11 cellular contexts compared by ENCODE assay signal in the genomic region with DNA sequence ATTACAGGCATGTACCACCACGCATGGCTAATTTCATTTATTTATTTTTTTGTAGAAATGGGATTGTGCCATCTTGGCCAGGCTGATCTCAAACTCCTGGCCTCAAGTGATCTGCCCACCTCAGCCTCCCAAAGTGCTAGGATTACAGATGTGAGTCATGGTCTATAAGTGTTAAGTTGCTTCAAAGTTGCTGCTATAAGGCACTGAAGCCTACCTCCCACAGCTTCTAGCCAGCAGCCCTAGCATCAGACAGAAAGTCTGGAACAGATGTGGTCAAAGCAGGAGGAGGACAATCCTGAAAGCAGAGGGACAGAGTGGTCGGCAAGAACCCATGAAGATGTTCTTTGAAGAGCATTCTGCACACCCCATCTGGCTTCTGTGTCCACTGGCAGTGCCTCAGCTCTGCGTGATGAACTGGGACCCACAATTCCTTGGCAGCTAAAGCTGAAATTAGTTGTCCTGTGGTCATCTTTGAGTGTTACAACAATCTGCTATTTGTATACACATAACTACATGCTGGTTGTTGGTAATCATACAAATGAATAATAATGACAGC. TPM values are rescaled to one million over a fixed set of nuclear protein-coding genes. Genes with fewer than 3 reads are reported as not detected.
DNase-seq lines count a peak whose midpoint lies in the region; ATAC-seq and TF ChIP-seq lines count a peak whose summit lies in the region.
"Had no signal": no experiment of that assay in that cellular context is flagged by ENCODE, and none has a peak within 500 bp of the region (broad histone marks: within the 10 kb centered on the region; RNA-seq: fewer than 3 reads in every experiment).

No MANE protein-coding gene starts in this region.

- no peak for DNase-seq in activated CD4-positive, alpha-beta T cell treated with anti-CD3 and anti-CD28 coated beads, Interleukin-2, amount 10 ng/mL, durations not matched to agents 7 days and 5 days
- no peak for DNase-seq in activated CD4-positive, alpha-beta T cell treated with anti-CD3 and anti-CD28 coated beads for 1 hour
- peak; percentile 46 for DNase-seq in fibroblast of the conjunctiva (ENCODE audit: low read depth)
- no peak for DNase-seq in HEK293T (ENCODE audit: extremely low spot score)
- DNase-seq: activated T-cell treated with anti-CD3 and anti-CD28 coated beads, Interleukin-2, amount 50 U/mL, for 1 hour; effector CD4-positive, alpha-beta T cell; kidney had no signal

- peak; percentile 10 for ATAC-seq in SK-N-SH treated with all-trans-retinoic acid at 6 μM for 48 hours
- no peak for ATAC-seq in stimulated activated memory B cell treated with anti-CD40 and anti-IgM and Interleukin-4, amounts not matched to agents 10 μg/mL and 1 μg/mL and 100 μg/mL, for 72 hours
- ATAC-seq in HG03439 (IDR thresholded peaks at IDR 0.05; ENCODE audit: unreplicated experiment): no peak
- no peak for ATAC-seq in GM21515 (IDR thresholded peaks at IDR 0.05; ENCODE audit: unreplicated experiment)

- H3K36me3 Mint-ChIP-seq in activated CD4-positive, alpha-beta T cell treated with anti-CD3 and anti-CD28 coated beads, Interleukin-2, amount 10 ng/mL, durations not matched to agents 7 days and 5 days (ENCODE audit: low read depth): peaks cover 44% of the 10 kb centered on the region
- peaks cover 53% of the 10 kb centered on the region for H3K36me3 Mint-ChIP-seq in stimulated activated memory B cell treated with anti-CD40 and anti-IgM and Interleukin-4, amounts not matched to agents 10 μg/mL and 1 μg/mL and 100 μg/mL, for 72 hours

- peak overlapping the region; percentile 68 for H3K27ac Mint-ChIP-seq in activated CD4-positive, alpha-beta T cell treated with anti-CD3 and anti-CD28 coated beads, Interleukin-2, amount 10 ng/mL, durations not matched to agents 7 days and 5 days
- H3K27ac Mint-ChIP-seq in stimulated activated memory B cell treated with anti-CD40 and anti-IgM and Interleukin-4, amounts not matched to agents 10 μg/mL and 1 μg/mL and 100 μg/mL, for 72 hours: peak overlapping the region; percentile 90

- H3K4me1 Mint-ChIP-seq in activated CD4-positive, alpha-beta T cell treated with anti-CD3 and anti-CD28 coated beads, Interleukin-2, amount 10 ng/mL, durations not matched to agents 7 days and 5 days: peaks cover 76% of the 10 kb centered on the region
- peaks cover 84% of the 10 kb centered on the region for H3K4me1 Mint-ChIP-seq in stimulated activated memory B cell treated with anti-CD40 and anti-IgM and Interleukin-4, amounts not matched to agents 10 μg/mL and 1 μg/mL and 100 μg/mL, for 72 hours

- CTCF ChIA-PET in activated CD4-positive, alpha-beta T cell treated with anti-CD3 and anti-CD28 coated beads, Interleukin-2, amount 10 ng/mL, durations not matched to agents 7 days and 5 days (lab: Charles Lee): interaction anchor here (0.6 to 1.6 kb wide), 4 partner anchors 11 to 108 kb away, joined by 3 to 5 read pairs (median 4); no protein-coding TSS in a partner anchor
- CTCF ChIA-PET in HEK293T (lab: Yijun Ruan, JAX): interaction anchor here (1.2 kb wide), 1 partner anchor 11 kb away, joined by 10 read pairs; the partner anchor contains the start of gene MAP3K14

- POLR2A ChIA-PET in activated CD4-positive, alpha-beta T cell treated with anti-CD3 and anti-CD28 coated beads, Interleukin-2, amount 10 ng/mL, durations not matched to agents 7 days and 5 days (lab: Charles Lee): no interaction called here
- POLR2A ChIA-PET in HEK293T (lab: Yijun Ruan, JAX): interaction anchor here (3.9 kb wide), 1 partner anchor 11 kb away, joined by 26 read pairs; the partner anchor contains the start of gene MAP3K14

- H3K27me3 Mint-ChIP-seq in activated CD4-positive, alpha-beta T cell treated with anti-CD3 and anti-CD28 coated beads, Interleukin-2, amount 10 ng/mL, durations not matched to agents 7 days and 5 days: no peaks in the 10 kb centered on the region
- no peaks in the 10 kb centered on the region for H3K27me3 Mint-ChIP-seq in stimulated activated memory B cell treated with anti-CD40 and anti-IgM and Interleukin-4, amounts not matched to agents 10 μg/mL and 1 μg/mL and 100 μg/mL, for 72 hours

- no peak overlapping the region for H3K4me3 Mint-ChIP-seq in activated CD4-positive, alpha-beta T cell treated with anti-CD3 and anti-CD28 coated beads, Interleukin-2, amount 10 ng/mL, durations not matched to agents 7 days and 5 days
- no peak overlapping the region for H3K4me3 Mint-ChIP-seq in stimulated activated memory B cell treated with anti-CD40 and anti-IgM and Interleukin-4, amounts not matched to agents 10 μg/mL and 1 μg/mL and 100 μg/mL, for 72 hours

- no peaks in the 10 kb centered on the region for H3K9me3 Mint-ChIP-seq in activated CD4-positive, alpha-beta T cell treated with anti-CD3 and anti-CD28 coated beads, Interleukin-2, amount 10 ng/mL, durations not matched to agents 7 days and 5 days
- no peaks in the 10 kb centered on the region for H3K9me3 Mint-ChIP-seq in stimulated activated memory B cell treated with anti-CD40 and anti-IgM and Interleukin-4, amounts not matched to agents 10 μg/mL and 1 μg/mL and 100 μg/mL, for 72 hours

TF ChIP-seq in SK-N-SH treated with all-trans-retinoic acid at 6 μM for 48 hours, 23 proteins besides CTCF, POLR2A, EP300 and RAD21 (continues in another document):
- TF ChIP-seq RARB (CRISPR knock-in tag; IDR thresholded peaks at IDR 0.05) (no peak), ESRRG (CRISPR knock-in tag; IDR thresholded peaks at IDR 0.05) (no peak), ZNF70 (CRISPR knock-in tag; IDR thresholded peaks at IDR 0.05) (no peak), ZFP3 (CRISPR knock-in tag; IDR thresholded peaks at IDR 0.05) (no peak)
- TF ChIP-seq, protein P1, sequence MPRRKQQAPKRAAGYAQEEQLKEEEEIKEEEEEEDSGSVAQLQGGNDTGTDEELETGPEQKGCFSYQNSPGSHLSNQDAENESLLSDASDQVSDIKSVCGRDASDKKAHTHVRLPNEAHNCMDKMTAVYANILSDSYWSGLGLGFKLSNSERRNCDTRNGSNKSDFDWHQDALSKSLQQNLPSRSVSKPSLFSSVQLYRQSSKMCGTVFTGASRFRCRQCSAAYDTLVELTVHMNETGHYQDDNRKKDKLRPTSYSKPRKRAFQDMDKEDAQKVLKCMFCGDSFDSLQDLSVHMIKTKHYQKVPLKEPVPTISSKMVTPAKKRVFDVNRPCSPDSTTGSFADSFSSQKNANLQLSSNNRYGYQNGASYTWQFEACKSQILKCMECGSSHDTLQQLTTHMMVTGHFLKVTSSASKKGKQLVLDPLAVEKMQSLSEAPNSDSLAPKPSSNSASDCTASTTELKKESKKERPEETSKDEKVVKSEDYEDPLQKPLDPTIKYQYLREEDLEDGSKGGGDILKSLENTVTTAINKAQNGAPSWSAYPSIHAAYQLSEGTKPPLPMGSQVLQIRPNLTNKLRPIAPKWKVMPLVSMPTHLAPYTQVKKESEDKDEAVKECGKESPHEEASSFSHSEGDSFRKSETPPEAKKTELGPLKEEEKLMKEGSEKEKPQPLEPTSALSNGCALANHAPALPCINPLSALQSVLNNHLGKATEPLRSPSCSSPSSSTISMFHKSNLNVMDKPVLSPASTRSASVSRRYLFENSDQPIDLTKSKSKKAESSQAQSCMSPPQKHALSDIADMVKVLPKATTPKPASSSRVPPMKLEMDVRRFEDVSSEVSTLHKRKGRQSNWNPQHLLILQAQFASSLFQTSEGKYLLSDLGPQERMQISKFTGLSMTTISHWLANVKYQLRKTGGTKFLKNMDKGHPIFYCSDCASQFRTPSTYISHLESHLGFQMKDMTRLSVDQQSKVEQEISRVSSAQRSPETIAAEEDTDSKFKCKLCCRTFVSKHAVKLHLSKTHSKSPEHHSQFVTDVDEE (CRISPR knock-in tag; IDR thresholded peaks at IDR 0.05): no peak

TF ChIP-seq in HEK293T, 16 proteins besides CTCF, POLR2A, EP300 and RAD21:
- TF ChIP-seq ZNF384 (IDR thresholded peaks at IDR 0.05) (no peak), SP1 (IDR thresholded peaks at IDR 0.05) (no peak), FOXA1 (IDR thresholded peaks at IDR 0.05) (no peak), CTBP1 (IDR thresholded peaks at IDR 0.05; ENCODE audit: borderline replicate concordance) (no peak), TARDBP (IDR thresholded peaks at IDR 0.05) (no peak), BHLHE40 (IDR thresholded peaks at IDR 0.05; ENCODE audit: borderline replicate concordance) (no peak), HDGF (IDR thresholded peaks at IDR 0.05; ENCODE audit: borderline replicate concordance) (no peak), L3MBTL2 (conservative IDR thresholded peaks at IDR 0.05) (no peak), SUZ12 (IDR thresholded peaks at IDR 0.05) (no peak), NFRKB (IDR thresholded peaks at IDR 0.05) (no peak), ELF4 (IDR thresholded peaks at IDR 0.05) (no peak), FOXM1 (IDR thresholded peaks at IDR 0.05; ENCODE audit: borderline replicate concordance) (no peak)

RNA-seq across cellular contexts. Expression of gene MAP3K14, which starts 11.2 kb away (rescaled TPM):
- total RNA-seq in activated CD4-positive, alpha-beta T cell treated with anti-CD3 and anti-CD28 coated beads, Interleukin-2, amount 10 ng/mL, durations not matched to agents 7 days and 5 days: 10 to 100 TPM; 25.8 to 26.0 TPM

RNA-seq across cellular contexts. Expression of gene SPATA32, which starts 43.7 kb away (rescaled TPM):
- total RNA-seq in activated CD4-positive, alpha-beta T cell treated with anti-CD3 and anti-CD28 coated beads, Interleukin-2, amount 10 ng/mL, durations not matched to agents 7 days and 5 days: under 1 TPM; 0.27 to 0.67 TPM
- total RNA-seq: kidney had no signal
